In genomic region chr2:133836691-133837090, GRCh38 we compare ENCODE assay signal across 26 cellular contexts.
DNase-seq lines count a peak whose midpoint lies in the region; ATAC-seq and TF ChIP-seq lines count a peak whose summit lies in the region.
"Had no signal": no experiment of that assay in that cellular context is flagged by ENCODE, and none has a peak within 500 bp of the region (broad histone marks: within the 10 kb centered on the region; RNA-seq: fewer than 3 reads in every experiment).

No MANE protein-coding gene starts in this region.

- H3K27me3 ChIP-seq in osteoblast (ENCODE audit: insufficient read depth, low read length), result no peaks in the 10 kb centered on the region
- H3K27me3 ChIP-seq: adrenal gland, vagina had no signal

- H2AFZ ChIP-seq in osteoblast (ENCODE audit: low read length), result peak overlapping the region; percentile 69

- H3K79me2 ChIP-seq in osteoblast (ENCODE audit: insufficient read depth, low read length), result no peaks in the 10 kb centered on the region

- in situ Hi-C loops in astrocyte of the spinal cord (cut with HindIII; ENCODE audit: low sequenced_read_pairs), result no loop called here

- DNase-seq in EL (peak; percentile 33), astrocyte of the spinal cord (ENCODE audit: low read depth, low spot score) (peak; percentile 38), osteoblast (ENCODE audit: insufficient read length, low spot score, missing footprints) (no peak), NCI-H1694 (lab: John Stamatoyannopoulos, UW) (no peak), islet precursor cell (no peak)
- DNase-seq: activated CD4-positive, CD25-positive, alpha-beta regulatory T cell treated with anti-CD3 and anti-CD28 coated beads, Interleukin-2, amount 50 U/mL, for 72 hours; activated CD8-positive, alpha-beta T cell treated with anti-CD3 and anti-CD28 coated beads, Interleukin-2, amount 10 ng/mL, durations not matched to agents 7 days and 5 days; activated naive CD4-positive, alpha-beta T cell; activated T-cell treated with anti-CD3 and anti-CD28 coated beads, Interleukin-2, amount 50 U/mL, for 1 hour; adrenal gland; CD4-positive, CD25-positive, alpha-beta regulatory T cell; DMS153; heart right ventricle; KBM-7; left ventricle myocardium inferior; midbrain; NCI-H69; Right ventricle myocardium superior; stimulated activated CD4-positive, alpha-beta T cell treated with anti-CD3 and anti-CD28 coated beads, Interleukin-1b, Interleukin-23, amount 100 ng/mL, for 48 hours; SW 1271 had no signal

- ATAC-seq in HG03432 (IDR thresholded peaks at IDR 0.05; ENCODE audit: unreplicated experiment) (peak; percentile 25), HG03565 (IDR thresholded peaks at IDR 0.05; ENCODE audit: unreplicated experiment) (no peak)
- ATAC-seq: activated CD8-positive, alpha-beta T cell treated with anti-CD3 and anti-CD28 coated beads, Interleukin-2, amount 10 ng/mL, durations not matched to agents 7 days and 5 days had no signal

- TF ChIP-seq CTCF in astrocyte of the spinal cord (IDR thresholded peaks at IDR 0.05; ENCODE audit: low read depth, low read length) (no peak), osteoblast (IDR thresholded peaks at IDR 0.05; ENCODE audit: extremely low read depth, low read depth, low read length) (no peak)

- no peaks in the 10 kb centered on the region for H3K9me3 ChIP-seq in osteoblast (ENCODE audit: low read depth, low read length)
- H3K9me3 ChIP-seq: adrenal gland, left ventricle myocardium inferior, prostate gland, vagina had no signal

- no peaks in the 10 kb centered on the region for H3K36me3 ChIP-seq in osteoblast (ENCODE audit: insufficient read depth, low read length)
- H3K36me3 ChIP-seq: adrenal gland, heart right ventricle, left ventricle myocardium inferior, prostate gland, thoracic aorta, vagina had no signal

- H3K4me1 ChIP-seq in osteoblast (ENCODE audit: insufficient read depth, low read length), result peaks cover 29% of the 10 kb centered on the region
- H3K4me1 ChIP-seq: adrenal gland, prostate gland, vagina had no signal

- H3K4me3 ChIP-seq in astrocyte of the spinal cord (ENCODE audit: low read depth, low read length), result no peak overlapping the region
- H3K4me3 ChIP-seq in osteoblast (ENCODE audit: insufficient read depth, low read length), result no peak overlapping the region
- H3K4me3 ChIP-seq: adrenal gland, heart right ventricle, left ventricle myocardium inferior, prostate gland, skin epidermis, thoracic aorta, vagina had no signal

- H3K27ac ChIP-seq in osteoblast (ENCODE audit: low read depth, low read length), result peak overlapping the region; percentile 66
- H3K27ac ChIP-seq: adrenal gland, heart right ventricle, left ventricle myocardium inferior, prostate gland, skin epidermis, thoracic aorta, vagina had no signal

- H4K20me1 ChIP-seq in osteoblast (ENCODE audit: insufficient read depth, low read length), result no peaks in the 10 kb centered on the region

- no peak overlapping the region for H3K4me2 ChIP-seq in osteoblast (ENCODE audit: insufficient read depth, low read length)

Comparison
In these comparisons a context has a peak if more than half of its experiments do, and no peak if none do; other contexts are left out.
1. DNase-seq: peak in EL (single experiment) and astrocyte of the spinal cord (single experiment); none in osteoblast (single experiment), NCI-H1694 (single experiment) and islet precursor cell (single experiment).